14 cellular contexts compared by ENCODE assay signal in the genomic region with DNA sequence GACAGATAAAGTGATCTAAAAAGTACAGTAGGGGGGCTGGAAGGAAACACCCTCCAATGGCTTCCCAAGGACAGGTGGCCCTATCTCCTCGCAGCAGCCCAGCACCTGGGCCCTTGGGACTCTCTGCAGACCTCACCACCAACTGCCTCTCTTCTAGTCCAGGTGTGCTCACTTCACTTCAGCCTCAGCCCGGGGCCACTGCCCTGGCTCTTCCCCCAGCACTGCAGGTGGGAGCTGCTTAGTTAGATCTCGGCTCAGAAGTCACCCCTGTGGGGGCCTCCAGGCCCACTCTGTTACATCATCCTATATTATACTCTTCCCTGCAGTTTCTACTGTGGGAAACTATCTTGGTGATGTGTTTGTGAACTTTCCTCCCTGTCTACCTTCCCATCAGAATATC. TPM values are rescaled to one million over a fixed set of nuclear protein-coding genes. Genes with fewer than 3 reads are reported as not detected.
DNase-seq lines count a peak whose midpoint lies in the region; ATAC-seq, FAIRE-seq and TF ChIP-seq lines count a peak whose summit lies in the region.
"Had no signal": no experiment of that assay in that cellular context is flagged by ENCODE, and none has a peak within 500 bp of the region (broad histone marks: within the 10 kb centered on the region; RNA-seq: fewer than 3 reads in every experiment).

No MANE protein-coding gene starts in this region.

- H3K36me3 ChIP-seq in adipocyte (ENCODE audit: control insufficient read depth, insufficient read depth, low read length, severe bottlenecking) (peaks cover 25% of the 10 kb centered on the region), right lobe of liver (peaks cover 0 to 20% (median 10%) of the 10 kb centered on the region in 4 donors)

- peak; percentile 37 to 70 for DNase-seq in NCI-H526 (lab: John Stamatoyannopoulos, UW)
- DNase-seq in NCI-H526 treated with DMSO at 0.1 percent for 48 hours (lab: John Stamatoyannopoulos, UW), result no peak
- no peak for DNase-seq in adipocyte (ENCODE audit: low read depth)
- peak in 2 of 3 donors; percentile 40 to 50 for DNase-seq in right lobe of liver
- DNase-seq in substantia nigra (lab: John Stamatoyannopoulos, UW), result no peak
- DNase-seq in urothelium cell line (ENCODE audit: low spot score), result no peak
- DNase-seq in cerebellum (ENCODE audit: low spot score), result no peak
- DNase-seq in MV-4-11 (lab: John Stamatoyannopoulos, UW), result no peak
- DNase-seq: activated CD4-positive, alpha-beta T cell treated with anti-CD3 and anti-CD28 coated beads for 48 hours; NCI-H2081 treated with DMSO at 0.1 percent for 48 hours had no signal

- H3K4me3 ChIP-seq in adipocyte (ENCODE audit: low read length), result peak overlapping the region; percentile 92
- peak overlapping the region; percentile 66 to 78 (median 73) for H3K4me3 ChIP-seq in right lobe of liver
- H3K4me3 ChIP-seq: GM12878 had no signal

- peaks cover 17% of the 10 kb centered on the region for H3K27me3 ChIP-seq in adipocyte (replicated peaks; ENCODE audit: control insufficient read depth, insufficient read depth, low read length)
- H3K27me3 ChIP-seq in right lobe of liver, result no peaks in the 10 kb centered on the region

- H3K9ac ChIP-seq in adipocyte (ENCODE audit: low read length), result peak overlapping the region; percentile 96

- H3K4me1 ChIP-seq in adipocyte (ENCODE audit: control insufficient read depth, insufficient read depth, low read length) (peaks cover 70% of the 10 kb centered on the region), right lobe of liver (peaks cover 0 to 25% (median 9%) of the 10 kb centered on the region in 4 donors)

- no peak for FAIRE-seq in urothelium cell line (lab: Jason Lieb, UNC)
- FAIRE-seq: GM12878 had no signal

- H3K27ac ChIP-seq in right lobe of liver, result peak overlapping the region; percentile 83 to 97 (median 97)
- H3K27ac ChIP-seq in substantia nigra (ENCODE audit: low read depth, low read length, poor library complexity, severe bottlenecking), result peak overlapping the region; percentile 95

- ATAC-seq in right lobe of liver, result no peak

- 22% methylated on average over 1 of the region's 3 CpGs for WGBS in right lobe of liver (ENCODE audit: insufficient coverage, low coverage, low lambda C conversion rate, missing lambda C conversion rate)

- TF ChIP-seq CTCF in right lobe of liver (IDR thresholded peaks at IDR 0.05), result no peak

- TF ChIP-seq POLR2A in right lobe of liver (IDR thresholded peaks at IDR 0.05), result no peak

- peaks cover 11% of the 10 kb centered on the region for H3K9me3 ChIP-seq in adipocyte (ENCODE audit: control insufficient read depth, low read length)
- no peaks in the 10 kb centered on the region for H3K9me3 ChIP-seq in right lobe of liver

- intact Hi-C loops in right lobe of liver (cut with DNase I), result no loop called here

RNA-seq across cellular contexts. Expression of gene KLF15, which starts 2.0 kb away (rescaled TPM):
- total RNA-seq in right lobe of liver (100 to 1,000 TPM in 2 of 6 experiments, 10 to 100 TPM in 4; 14.4 to 112 (median 89.3) TPM), cerebellum (5.3 TPM)

RNA-seq across cellular contexts. Expression of gene CFAP100, which starts 39.5 kb away (rescaled TPM):
- total RNA-seq in right lobe of liver (not detected), cerebellum (1.8 TPM)
- total RNA-seq: endothelial cell of umbilical vein, GM12878, omental fat pad, subcutaneous adipose tissue had no signal

Comparison
In these comparisons a context has a peak if more than half of its experiments do, and no peak if none do; other contexts are left out.
1. DNase-seq: peak in NCI-H526 (2 of 2) and right lobe of liver (2 of 3); none in NCI-H526 treated with DMSO at 0.1 percent for 48 hours (single experiment), adipocyte (single experiment), substantia nigra (0 of 49), urothelium cell line (single experiment), cerebellum (single experiment) and MV-4-11 (single experiment).